In the genomic region with DNA sequence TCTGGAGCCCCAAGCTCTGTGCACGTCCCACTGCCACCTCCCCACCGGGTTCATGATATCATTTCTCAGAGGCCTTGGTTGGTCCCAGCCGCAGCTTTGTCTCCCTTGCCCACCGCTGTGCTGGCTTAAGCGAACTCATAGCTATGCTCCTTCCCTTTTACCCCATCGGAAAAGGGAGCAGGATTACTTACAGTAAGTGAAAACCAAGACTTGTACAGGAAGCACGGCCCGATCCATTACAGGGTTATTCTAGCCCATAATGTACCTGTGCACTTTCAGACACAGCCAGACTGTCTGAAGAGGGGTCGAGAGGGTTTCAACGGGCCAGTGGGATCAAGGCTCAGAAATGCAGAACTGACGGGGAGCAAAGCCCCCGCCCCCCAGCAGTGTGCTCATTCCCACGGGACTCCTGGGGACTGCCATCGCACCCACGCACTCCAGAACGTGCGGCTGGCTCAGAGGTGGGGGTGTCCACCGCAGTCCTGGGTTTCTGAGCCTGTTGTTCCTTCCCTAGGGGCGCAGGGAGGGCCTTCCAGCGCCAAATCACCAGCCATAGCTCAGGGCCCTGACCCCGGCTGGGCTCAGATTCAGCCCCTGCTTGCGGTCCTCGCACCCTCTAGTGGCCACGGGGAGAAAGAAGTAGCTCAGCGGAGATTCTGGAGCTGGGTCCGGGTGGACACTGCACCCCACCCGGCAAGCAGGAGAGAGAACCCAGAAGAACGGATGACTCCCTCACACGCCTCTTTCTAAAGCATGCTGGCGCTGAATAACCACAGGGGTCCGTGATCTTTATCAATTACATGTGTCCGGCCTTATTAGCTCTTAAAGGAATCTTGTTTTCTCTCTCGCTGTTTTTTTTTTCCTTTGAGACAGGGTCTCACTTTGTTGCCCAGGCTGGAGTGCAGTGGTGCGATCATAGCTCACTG, we compare ENCODE assay signal across 8 cellular contexts. TPM values are rescaled to one million over a fixed set of nuclear protein-coding genes. Genes with fewer than 3 reads are reported as not detected.
A peak's percentile ranks its signal among the peaks of the same experiment; 100 is the strongest.
DNase-seq lines count a peak whose midpoint lies in the region; ATAC-seq and TF ChIP-seq lines count a peak whose summit lies in the region.

No MANE protein-coding gene starts in this region.

- H4K20me1 ChIP-seq in KMS-11 (ENCODE audit: insufficient read depth), result no peaks in the 10 kb centered on the region
- no peaks in the 10 kb centered on the region for H4K20me1 ChIP-seq in SU-DHL-6 (ENCODE audit: low read depth, low read length)

- no peak overlapping the region for H3K9ac ChIP-seq in KMS-11
- H3K9ac ChIP-seq in SU-DHL-6 (ENCODE audit: low read length), result no peak overlapping the region
- peak overlapping the region; percentile 68 for H3K9ac ChIP-seq in adipocyte (ENCODE audit: low read length)

- intact Hi-C loops in left ventricle myocardium inferior (cut with micrococcal nuclease), result loop anchor here (10.0 kb wide), 1 partner anchor 444 kb away; no protein-coding TSS in a partner anchor

- H3K36me3 ChIP-seq in KMS-11 (ENCODE audit: insufficient read depth) (no peaks in the 10 kb centered on the region), SU-DHL-6 (ENCODE audit: low read length) (no peaks in the 10 kb centered on the region), adipocyte (ENCODE audit: control insufficient read depth, insufficient read depth, low read length, severe bottlenecking) (no peaks in the 10 kb centered on the region), left ventricle myocardium inferior (no peaks in the 10 kb centered on the region)

- H3K79me2 ChIP-seq in KMS-11 (ENCODE audit: insufficient read depth, low read depth) (no peaks in the 10 kb centered on the region), SU-DHL-6 (ENCODE audit: insufficient read depth, low read length) (no peaks in the 10 kb centered on the region)

- H3K4me1 ChIP-seq in KMS-11 (ENCODE audit: low read depth, poor library complexity, severe bottlenecking), result peaks cover 8% of the 10 kb centered on the region
- peaks cover 8% of the 10 kb centered on the region for H3K4me1 ChIP-seq in adipocyte (ENCODE audit: control insufficient read depth, insufficient read depth, low read length)
- peaks cover 7% of the 10 kb centered on the region for H3K4me1 ChIP-seq in left ventricle myocardium inferior

- no peaks in the 10 kb centered on the region for H3K9me2 ChIP-seq in SU-DHL-6 (replicated peaks; ENCODE audit: insufficient read depth, low read length)

- no peak overlapping the region for H3K27ac ChIP-seq in KMS-11
- H3K27ac ChIP-seq in SU-DHL-6 (ENCODE audit: low read depth, low read length), result no peak overlapping the region
- no peak overlapping the region for H3K27ac ChIP-seq in left ventricle myocardium inferior (replicated peaks)

- no peaks in the 10 kb centered on the region for H3F3A ChIP-seq in SU-DHL-6 (ENCODE audit: insufficient read depth)

- no peaks in the 10 kb centered on the region for H3K9me3 ChIP-seq in SU-DHL-6 (ENCODE audit: insufficient read depth, low read length)
- no peaks in the 10 kb centered on the region for H3K9me3 ChIP-seq in adipocyte (ENCODE audit: control insufficient read depth, low read length)
- H3K9me3 ChIP-seq in left ventricle myocardium inferior (replicated peaks), result no peaks in the 10 kb centered on the region

- peak; percentile 89 for DNase-seq in D341Med (ENCODE audit: low spot score)
- peak; percentile 90 for DNase-seq in adipocyte (ENCODE audit: low read depth)
- DNase-seq in left ventricle myocardium inferior, result peak; percentile 70
- peak; percentile 21 for DNase-seq in retinal pigment epithelial cell (ENCODE audit: low read depth)

- peak; percentile 84 for ATAC-seq in GM21515 (IDR thresholded peaks at IDR 0.05; ENCODE audit: unreplicated experiment)
- ATAC-seq in GM18517 (IDR thresholded peaks at IDR 0.05; ENCODE audit: unreplicated experiment), result no peak

- H3K27me3 ChIP-seq in KMS-11 (ENCODE audit: insufficient read depth, low read depth) (no peaks in the 10 kb centered on the region), SU-DHL-6 (ENCODE audit: low read length) (no peaks in the 10 kb centered on the region), adipocyte (replicated peaks; ENCODE audit: control insufficient read depth, insufficient read depth, low read length) (peaks cover 7% of the 10 kb centered on the region), left ventricle myocardium inferior (ENCODE audit: low read depth) (peaks cover 21% of the 10 kb centered on the region)

- TF ChIP-seq CTCF in KMS-11 (conservative IDR thresholded peaks at IDR 0.05; ENCODE audit: low read depth, low read length) (peak; percentile 77), SU-DHL-6 (IDR thresholded peaks at IDR 0.05; ENCODE audit: insufficient read depth, low read length, poor library complexity, severe bottlenecking) (peak; percentile 85), left ventricle myocardium inferior (IDR thresholded peaks at IDR 0.05; ENCODE audit: borderline replicate concordance) (peak; percentile 90), retinal pigment epithelial cell (conservative IDR thresholded peaks at IDR 0.05; ENCODE audit: low read depth, low read length) (peak; percentile 92)

- H3K4me2 ChIP-seq in KMS-11 (peak overlapping the region; percentile 18; the same call in 1 of the 2 replicates), SU-DHL-6 (ENCODE audit: low read depth, low read length, poor library complexity, severe bottlenecking) (peak overlapping the region; percentile 19)

- H3K4me3 ChIP-seq in KMS-11 (IDR thresholded peaks at IDR 0.05; ENCODE audit: insufficient read depth, low read depth, low read length) (no peak overlapping the region), SU-DHL-6 (ENCODE audit: insufficient read depth, low read length, poor library complexity, severe bottlenecking) (no peak overlapping the region), adipocyte (ENCODE audit: low read length) (peak overlapping the region; percentile 71), left ventricle myocardium inferior (peak overlapping the region; percentile 54), retinal pigment epithelial cell (ENCODE audit: low read length) (peak overlapping the region; percentile 36)

- H2AFZ ChIP-seq in KMS-11 (ENCODE audit: low read depth), result peak overlapping the region; percentile 48
- H2AFZ ChIP-seq in SU-DHL-6 (ENCODE audit: low read depth, low read length, severe bottlenecking), result no peak overlapping the region

RNA-seq across cellular contexts. Expression of a gene that starts 44.9 kb away (rescaled TPM):
- total RNA-seq in left ventricle myocardium inferior, result 54.7 TPM

Comparison
In these comparisons a context has a peak if more than half of its experiments do, and no peak if none do; other contexts are left out.
1. DNase-seq: peak in every context shown above with its lines; median percentile 90 in adipocyte; 89 in D341Med; 70 in left ventricle myocardium inferior; 21 in retinal pigment epithelial cell.
2. H3K4me3 ChIP-seq: peak in adipocyte (single experiment), left ventricle myocardium inferior (single experiment) and retinal pigment epithelial cell (single experiment); none in KMS-11 (single experiment) and SU-DHL-6 (single experiment).
3. Peak in every context shown above with its lines, with median percentiles within 50 percentile points of each other: CTCF ChIP-seq.